ENCODE assay signal across 8 cellular contexts in the genomic region with DNA sequence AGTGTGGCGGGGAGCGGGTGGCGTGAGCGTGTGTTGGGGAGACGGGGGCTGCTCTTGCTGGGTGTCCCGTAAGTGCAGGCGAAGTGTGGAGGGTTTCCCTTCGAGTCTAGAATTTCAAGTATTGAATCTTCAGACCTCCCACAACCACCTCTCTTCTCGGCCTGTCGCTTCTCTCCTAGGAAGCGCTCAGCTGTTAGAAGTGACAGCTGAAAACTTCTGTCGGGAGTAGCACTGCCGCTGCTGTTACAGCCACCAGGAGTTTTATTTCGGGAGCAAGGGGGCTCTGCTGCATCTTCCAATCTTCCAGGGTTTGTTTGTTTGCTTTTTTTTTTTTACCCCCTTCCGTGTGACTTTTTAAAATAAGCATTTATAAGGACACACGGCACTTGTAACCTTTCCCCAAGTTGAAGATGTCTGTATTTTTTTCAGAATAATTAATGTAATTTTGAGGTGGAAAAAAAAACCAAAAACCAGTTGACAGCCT. TPM values are rescaled to one million over a fixed set of nuclear protein-coding genes. Genes with fewer than 3 reads are reported as not detected.
DNase-seq lines count a peak whose midpoint lies in the region; ATAC-seq and TF ChIP-seq lines count a peak whose summit lies in the region.

No MANE protein-coding gene starts in this region.

- peak overlapping the region; percentile 99 for H3K4me3 Mint-ChIP-seq in activated T-cell treated with anti-CD3 and anti-CD28 coated beads, Interleukin-2, amount 50 U/mL, for 24 hours
- peak overlapping the region; percentile 99 for H3K4me3 Mint-ChIP-seq in progenitor cell of endocrine pancreas (ENCODE audit: low read depth)

- H3K4me1 Mint-ChIP-seq in activated T-cell treated with anti-CD3 and anti-CD28 coated beads, Interleukin-2, amount 50 U/mL, for 24 hours (ENCODE audit: low read depth), result peaks cover 57% of the 10 kb centered on the region
- H3K4me1 Mint-ChIP-seq in progenitor cell of endocrine pancreas (ENCODE audit: low read depth), result peaks cover 20% of the 10 kb centered on the region

- intact Hi-C loops in Right ventricle myocardium inferior (cut with DNase I), result no loop called here
- intact Hi-C loops in cardiac septum (cut with DNase I), result no loop called here

- ATAC-seq in Right ventricle myocardium inferior (peak; percentile 2), HG03432 (IDR thresholded peaks at IDR 0.05; ENCODE audit: unreplicated experiment) (no peak), HG03469 (IDR thresholded peaks at IDR 0.05; ENCODE audit: unreplicated experiment) (no peak)

- H3K27ac Mint-ChIP-seq in activated T-cell treated with anti-CD3 and anti-CD28 coated beads, Interleukin-2, amount 50 U/mL, for 24 hours, result peak overlapping the region; percentile 100
- H3K27ac Mint-ChIP-seq in progenitor cell of endocrine pancreas, result peak overlapping the region; percentile 99

- H3K9me3 ChIP-seq in cardiac muscle cell (ENCODE audit: low read depth), result no peaks in the 10 kb centered on the region

- TF ChIP-seq CTCF in cardiac muscle cell (IDR thresholded peaks at IDR 0.05; ENCODE audit: low read depth, low read length) (no peak), progenitor cell of endocrine pancreas (IDR thresholded peaks at IDR 0.05; ENCODE audit: unreplicated experiment) (no peak)

- peak overlapping the region; percentile 81 for H3K27ac ChIP-seq in cardiac muscle cell

- no peaks in the 10 kb centered on the region for H3K36me3 ChIP-seq in cardiac muscle cell

- DNase-seq in Right ventricle myocardium inferior (ENCODE audit: missing footprints) (no peak), cardiac septum (ENCODE audit: low spot score) (no peak), HuH-7.5 (ENCODE audit: low spot score) (peak; percentile 70), cardiac muscle cell (ENCODE audit: low read depth in 1 of 2, low spot score in 1 of 2) (peak; percentile 13 to 74), progenitor cell of endocrine pancreas (ENCODE audit: low spot score, unreplicated experiment) (no peak)
- DNase-seq in activated T-cell treated with anti-CD3 and anti-CD28 coated beads, Interleukin-2, amount 50 U/mL, for 24 hours, result no peak

- H3K27me3 Mint-ChIP-seq in activated T-cell treated with anti-CD3 and anti-CD28 coated beads, Interleukin-2, amount 50 U/mL, for 24 hours, result no peaks in the 10 kb centered on the region
- H3K27me3 Mint-ChIP-seq in progenitor cell of endocrine pancreas, result no peaks in the 10 kb centered on the region

- peaks cover 8% of the 10 kb centered on the region for H3K4me1 ChIP-seq in cardiac muscle cell (ENCODE audit: low read depth)

- no peaks in the 10 kb centered on the region for H3K27me3 ChIP-seq in cardiac muscle cell

- peak overlapping the region; percentile 53 for H3K4me3 ChIP-seq in cardiac muscle cell

- H3K36me3 Mint-ChIP-seq in activated T-cell treated with anti-CD3 and anti-CD28 coated beads, Interleukin-2, amount 50 U/mL, for 24 hours (ENCODE audit: low read depth), result peaks cover 58% of the 10 kb centered on the region
- peaks cover 6% of the 10 kb centered on the region for H3K36me3 Mint-ChIP-seq in progenitor cell of endocrine pancreas (ENCODE audit: insufficient read depth)

- H3K9me3 Mint-ChIP-seq in activated T-cell treated with anti-CD3 and anti-CD28 coated beads, Interleukin-2, amount 50 U/mL, for 24 hours, result no peaks in the 10 kb centered on the region
- H3K9me3 Mint-ChIP-seq in progenitor cell of endocrine pancreas (ENCODE audit: low read depth), result no peaks in the 10 kb centered on the region

RNA-seq across cellular contexts. Expression of a gene that starts 0.7 kb away (rescaled TPM):
- total RNA-seq in Right ventricle myocardium inferior (21.4 TPM), cardiac septum (24.7 TPM), cardiac muscle cell (30.9 and 103 TPM in 2 replicates), progenitor cell of endocrine pancreas (48.9 and 53.8 TPM in 2 replicates)
- polyA plus RNA-seq in cardiac muscle cell, result 13.6 and 19.2 TPM in 2 replicates

RNA-seq across cellular contexts. Expression of a gene that starts 0.9 kb away (rescaled TPM):
- total RNA-seq in Right ventricle myocardium inferior, result 8.4 TPM
- total RNA-seq in cardiac septum, result 7.5 TPM
- total RNA-seq in cardiac muscle cell, result 9.0 and 10.9 TPM in 2 replicates
- polyA plus RNA-seq in cardiac muscle cell, result 17.5 and 21.1 TPM in 2 replicates
- 31.7 and 31.8 TPM in 2 replicates for total RNA-seq in progenitor cell of endocrine pancreas

Comparison
In these comparisons a context has a peak if more than half of its experiments do, and no peak if none do; other contexts are left out.
1. DNase-seq: peak in HuH-7.5 (single experiment) and cardiac muscle cell (2 of 2); none in Right ventricle myocardium inferior (single experiment), cardiac septum (single experiment), activated T-cell treated with anti-CD3 and anti-CD28 coated beads, Interleukin-2, amount 50 U/mL, for 24 hours (single experiment) and progenitor cell of endocrine pancreas (single experiment).